ENCODE assay signal across 1 cellular context in the genomic region with DNA sequence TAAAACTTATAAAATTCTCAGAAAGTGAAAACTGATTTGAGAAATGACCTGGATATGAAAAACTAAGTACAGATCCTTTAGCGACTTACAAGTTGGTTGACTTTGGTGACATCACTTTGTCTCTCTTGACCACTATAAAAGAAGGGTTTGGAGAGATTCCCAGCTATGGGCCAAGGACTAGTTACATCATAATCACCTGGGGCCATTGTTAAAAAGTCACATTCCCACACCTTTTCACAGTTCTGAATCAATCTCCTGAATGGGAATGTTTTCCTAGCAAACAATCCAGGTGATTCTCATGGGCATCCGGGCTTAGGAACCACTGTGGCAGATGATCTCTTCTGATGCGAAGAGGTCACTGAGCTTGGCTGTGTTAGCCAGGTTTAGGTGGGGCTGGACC.
TF ChIP-seq lines count a peak whose summit lies in the region.

No MANE protein-coding gene starts in this region.

TF ChIP-seq in GM23338, 12 proteins besides CTCF, POLR2A, EP300 and RAD21:
- no peak for TF ChIP-seq ZNF331 (CRISPR knock-in tag; IDR thresholded peaks at IDR 0.05; ENCODE audit: low read depth)
- TF ChIP-seq STAT1 (IDR thresholded peaks at IDR 0.05; ENCODE audit: unreplicated experiment): no peak
- TF ChIP-seq, protein P1, sequence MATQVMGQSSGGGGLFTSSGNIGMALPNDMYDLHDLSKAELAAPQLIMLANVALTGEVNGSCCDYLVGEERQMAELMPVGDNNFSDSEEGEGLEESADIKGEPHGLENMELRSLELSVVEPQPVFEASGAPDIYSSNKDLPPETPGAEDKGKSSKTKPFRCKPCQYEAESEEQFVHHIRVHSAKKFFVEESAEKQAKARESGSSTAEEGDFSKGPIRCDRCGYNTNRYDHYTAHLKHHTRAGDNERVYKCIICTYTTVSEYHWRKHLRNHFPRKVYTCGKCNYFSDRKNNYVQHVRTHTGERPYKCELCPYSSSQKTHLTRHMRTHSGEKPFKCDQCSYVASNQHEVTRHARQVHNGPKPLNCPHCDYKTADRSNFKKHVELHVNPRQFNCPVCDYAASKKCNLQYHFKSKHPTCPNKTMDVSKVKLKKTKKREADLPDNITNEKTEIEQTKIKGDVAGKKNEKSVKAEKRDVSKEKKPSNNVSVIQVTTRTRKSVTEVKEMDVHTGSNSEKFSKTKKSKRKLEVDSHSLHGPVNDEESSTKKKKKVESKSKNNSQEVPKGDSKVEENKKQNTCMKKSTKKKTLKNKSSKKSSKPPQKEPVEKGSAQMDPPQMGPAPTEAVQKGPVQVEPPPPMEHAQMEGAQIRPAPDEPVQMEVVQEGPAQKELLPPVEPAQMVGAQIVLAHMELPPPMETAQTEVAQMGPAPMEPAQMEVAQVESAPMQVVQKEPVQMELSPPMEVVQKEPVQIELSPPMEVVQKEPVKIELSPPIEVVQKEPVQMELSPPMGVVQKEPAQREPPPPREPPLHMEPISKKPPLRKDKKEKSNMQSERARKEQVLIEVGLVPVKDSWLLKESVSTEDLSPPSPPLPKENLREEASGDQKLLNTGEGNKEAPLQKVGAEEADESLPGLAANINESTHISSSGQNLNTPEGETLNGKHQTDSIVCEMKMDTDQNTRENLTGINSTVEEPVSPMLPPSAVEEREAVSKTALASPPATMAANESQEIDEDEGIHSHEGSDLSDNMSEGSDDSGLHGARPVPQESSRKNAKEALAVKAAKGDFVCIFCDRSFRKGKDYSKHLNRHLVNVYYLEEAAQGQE (IDR thresholded peaks at IDR 0.05; ENCODE audit: unreplicated experiment): no peak
- no peak for TF ChIP-seq EZH2phosphoT487 (IDR thresholded peaks at IDR 0.05; ENCODE audit: unreplicated experiment)
- no peak for TF ChIP-seq ZNF114 (CRISPR knock-in tag; IDR thresholded peaks at IDR 0.05)
- TF ChIP-seq, protein P2, sequence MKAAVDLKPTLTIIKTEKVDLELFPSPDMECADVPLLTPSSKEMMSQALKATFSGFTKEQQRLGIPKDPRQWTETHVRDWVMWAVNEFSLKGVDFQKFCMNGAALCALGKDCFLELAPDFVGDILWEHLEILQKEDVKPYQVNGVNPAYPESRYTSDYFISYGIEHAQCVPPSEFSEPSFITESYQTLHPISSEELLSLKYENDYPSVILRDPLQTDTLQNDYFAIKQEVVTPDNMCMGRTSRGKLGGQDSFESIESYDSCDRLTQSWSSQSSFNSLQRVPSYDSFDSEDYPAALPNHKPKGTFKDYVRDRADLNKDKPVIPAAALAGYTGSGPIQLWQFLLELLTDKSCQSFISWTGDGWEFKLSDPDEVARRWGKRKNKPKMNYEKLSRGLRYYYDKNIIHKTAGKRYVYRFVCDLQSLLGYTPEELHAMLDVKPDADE (IDR thresholded peaks at IDR 0.05): no peak
- no peak for TF ChIP-seq NANOG (IDR thresholded peaks at IDR 0.05; ENCODE audit: borderline replicate concordance)
- TF ChIP-seq JUNB (IDR thresholded peaks at IDR 0.05; ENCODE audit: unreplicated experiment): no peak
- no peak for TF ChIP-seq EZH2 (IDR thresholded peaks at IDR 0.05; ENCODE audit: low read depth, unreplicated experiment)
- no peak for TF ChIP-seq CREB1 (CRISPR knock-in tag; IDR thresholded peaks at IDR 0.05; ENCODE audit: low read depth)
- no peak for TF ChIP-seq POLR2AphosphoS5 (IDR thresholded peaks at IDR 0.05; ENCODE audit: low read depth)
- TF ChIP-seq, protein P3, sequence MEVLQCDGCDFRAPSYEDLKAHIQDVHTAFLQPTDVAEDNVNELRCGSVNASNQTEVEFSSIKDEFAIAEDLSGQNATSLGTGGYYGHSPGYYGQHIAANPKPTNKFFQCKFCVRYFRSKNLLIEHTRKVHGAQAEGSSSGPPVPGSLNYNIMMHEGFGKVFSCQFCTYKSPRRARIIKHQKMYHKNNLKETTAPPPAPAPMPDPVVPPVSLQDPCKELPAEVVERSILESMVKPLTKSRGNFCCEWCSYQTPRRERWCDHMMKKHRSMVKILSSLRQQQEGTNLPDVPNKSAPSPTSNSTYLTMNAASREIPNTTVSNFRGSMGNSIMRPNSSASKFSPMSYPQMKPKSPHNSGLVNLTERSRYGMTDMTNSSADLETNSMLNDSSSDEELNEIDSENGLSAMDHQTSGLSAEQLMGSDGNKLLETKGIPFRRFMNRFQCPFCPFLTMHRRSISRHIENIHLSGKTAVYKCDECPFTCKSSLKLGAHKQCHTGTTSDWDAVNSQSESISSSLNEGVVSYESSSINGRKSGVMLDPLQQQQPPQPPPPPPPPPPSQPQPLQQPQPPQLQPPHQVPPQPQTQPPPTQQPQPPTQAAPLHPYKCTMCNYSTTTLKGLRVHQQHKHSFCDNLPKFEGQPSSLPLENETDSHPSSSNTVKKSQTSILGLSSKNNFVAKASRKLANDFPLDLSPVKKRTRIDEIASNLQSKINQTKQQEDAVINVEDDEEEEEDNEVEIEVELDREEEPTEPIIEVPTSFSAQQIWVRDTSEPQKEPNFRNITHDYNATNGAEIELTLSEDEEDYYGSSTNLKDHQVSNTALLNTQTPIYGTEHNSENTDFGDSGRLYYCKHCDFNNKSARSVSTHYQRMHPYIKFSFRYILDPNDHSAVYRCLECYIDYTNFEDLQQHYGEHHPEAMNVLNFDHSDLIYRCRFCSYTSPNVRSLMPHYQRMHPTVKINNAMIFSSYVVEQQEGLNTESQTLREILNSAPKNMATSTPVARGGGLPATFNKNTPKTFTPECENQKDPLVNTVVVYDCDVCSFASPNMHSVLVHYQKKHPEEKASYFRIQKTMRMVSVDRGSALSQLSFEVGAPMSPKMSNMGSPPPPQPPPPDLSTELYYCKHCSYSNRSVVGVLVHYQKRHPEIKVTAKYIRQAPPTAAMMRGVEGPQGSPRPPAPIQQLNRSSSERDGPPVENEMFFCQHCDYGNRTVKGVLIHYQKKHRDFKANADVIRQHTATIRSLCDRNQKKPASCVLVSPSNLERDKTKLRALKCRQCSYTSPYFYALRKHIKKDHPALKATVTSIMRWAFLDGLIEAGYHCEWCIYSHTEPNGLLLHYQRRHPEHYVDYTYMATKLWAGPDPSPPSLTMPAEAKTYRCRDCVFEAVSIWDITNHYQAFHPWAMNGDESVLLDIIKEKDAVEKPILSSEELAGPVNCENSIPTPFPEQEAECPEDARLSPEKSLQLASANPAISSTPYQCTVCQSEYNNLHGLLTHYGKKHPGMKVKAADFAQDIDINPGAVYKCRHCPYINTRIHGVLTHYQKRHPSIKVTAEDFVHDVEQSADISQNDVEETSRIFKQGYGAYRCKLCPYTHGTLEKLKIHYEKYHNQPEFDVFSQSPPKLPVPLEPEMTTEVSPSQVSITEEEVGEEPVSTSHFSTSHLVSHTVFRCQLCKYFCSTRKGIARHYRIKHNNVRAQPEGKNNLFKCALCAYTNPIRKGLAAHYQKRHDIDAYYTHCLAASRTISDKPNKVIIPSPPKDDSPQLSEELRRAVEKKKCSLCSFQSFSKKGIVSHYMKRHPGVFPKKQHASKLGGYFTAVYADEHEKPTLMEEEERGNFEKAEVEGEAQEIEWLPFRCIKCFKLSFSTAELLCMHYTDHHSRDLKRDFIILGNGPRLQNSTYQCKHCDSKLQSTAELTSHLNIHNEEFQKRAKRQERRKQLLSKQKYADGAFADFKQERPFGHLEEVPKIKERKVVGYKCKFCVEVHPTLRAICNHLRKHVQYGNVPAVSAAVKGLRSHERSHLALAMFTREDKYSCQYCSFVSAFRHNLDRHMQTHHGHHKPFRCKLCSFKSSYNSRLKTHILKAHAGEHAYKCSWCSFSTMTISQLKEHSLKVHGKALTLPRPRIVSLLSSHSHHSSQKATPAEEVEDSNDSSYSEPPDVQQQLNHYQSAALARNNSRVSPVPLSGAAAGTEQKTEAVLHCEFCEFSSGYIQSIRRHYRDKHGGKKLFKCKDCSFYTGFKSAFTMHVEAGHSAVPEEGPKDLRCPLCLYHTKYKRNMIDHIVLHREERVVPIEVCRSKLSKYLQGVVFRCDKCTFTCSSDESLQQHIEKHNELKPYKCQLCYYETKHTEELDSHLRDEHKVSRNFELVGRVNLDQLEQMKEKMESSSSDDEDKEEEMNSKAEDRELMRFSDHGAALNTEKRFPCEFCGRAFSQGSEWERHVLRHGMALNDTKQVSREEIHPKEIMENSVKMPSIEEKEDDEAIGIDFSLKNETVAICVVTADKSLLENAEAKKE (CRISPR knock-in tag; IDR thresholded peaks at IDR 0.05): no peak
